30 cellular contexts compared by ENCODE assay signal in the genomic region with DNA sequence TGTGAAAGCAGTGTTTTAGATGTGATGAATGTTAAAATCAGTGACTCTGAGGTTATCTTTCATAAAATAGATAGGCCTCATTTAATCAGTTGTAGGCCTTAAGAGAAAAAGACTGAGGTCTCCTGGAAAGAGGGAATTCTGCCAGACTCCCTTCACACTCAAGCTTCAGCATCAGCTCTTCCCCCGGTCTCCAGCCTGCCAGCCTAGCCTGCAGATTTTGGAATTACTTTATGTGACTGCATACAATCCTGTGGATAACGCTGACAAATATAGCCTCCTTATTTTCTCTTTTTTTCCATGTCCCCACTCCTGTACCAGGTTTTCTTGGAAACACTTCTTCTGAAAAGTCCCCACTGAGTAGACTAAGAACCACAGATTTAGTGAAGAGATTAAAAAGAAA.
A peak's percentile ranks its signal among the peaks of the same experiment; 100 is the strongest.
DNase-seq lines count a peak whose midpoint lies in the region; TF ChIP-seq lines count a peak whose summit lies in the region.
"Had no signal": no experiment of that assay in that cellular context is flagged by ENCODE, and none has a peak within 500 bp of the region (broad histone marks: within the 10 kb centered on the region; RNA-seq: fewer than 3 reads in every experiment).

No MANE protein-coding gene starts in this region.

- no peaks in the 10 kb centered on the region for H3K79me2 ChIP-seq in OCI-LY3 (ENCODE audit: low read length)

- H3K9ac ChIP-seq in OCI-LY3 (ENCODE audit: low read length) = no peak overlapping the region
- H3K9ac ChIP-seq: BLaER1; BLaER1 treated with 17β-estradiol and CSF1 and Interleukin-3, amounts not matched to agents 10 nM and 100 nM had no signal

- DNase-seq in Caco-2 = no peak
- DNase-seq in HCEC 1CT = no peak
- DNase-seq in activated naive CD4-positive, alpha-beta T cell (lab: John Stamatoyannopoulos, UW) = no peak
- DNase-seq: 8988T; ACHN; AML-193; BE2C; C1 segment of cervical spinal cord; Calu3; CD4-positive, alpha-beta memory T cell; CD4-positive, alpha-beta T cell; CD4-positive, CD25-positive, alpha-beta regulatory T cell; CD8-positive, alpha-beta memory T cell; CD8-positive, alpha-beta T cell; COR-L47; DMS 273 treated with DMSO at 0.1 percent for 48 hours; DMS153; DMS53; DMS79; DMS79 treated with DMSO at 0.1 percent for 48 hours; DND-41; EL had no signal

- CTCF ChIA-PET in Caco-2 (lab: Charles Lee) = no interaction called here

- H3K4me2 ChIP-seq in OCI-LY3 (ENCODE audit: low read length) = no peak overlapping the region
- H3K4me2 ChIP-seq: A549; BLaER1; BLaER1 treated with 17β-estradiol and CSF1 and Interleukin-3, amounts not matched to agents 10 nM and 100 nM had no signal

- H3K36me3 Mint-ChIP-seq in Caco-2 (ENCODE audit: insufficient read depth, unreplicated experiment) = peaks cover 22% of the 10 kb centered on the region
- H3K36me3 Mint-ChIP-seq: CD14-positive monocyte; CD4-positive, alpha-beta memory T cell; CD4-positive, CD25-positive, alpha-beta regulatory T cell; CD8-positive, alpha-beta memory T cell; CD8-positive, alpha-beta T cell had no signal

- no TSS peak for BruUV-seq in Caco-2 (replicated peaks; lab: Mats Ljungman, UMichigan)

- no peaks in the 10 kb centered on the region for H4K20me1 ChIP-seq in OCI-LY3 (ENCODE audit: insufficient read depth, low read length)
- H4K20me1 ChIP-seq: BLaER1; BLaER1 treated with 17β-estradiol and CSF1 and Interleukin-3, amounts not matched to agents 10 nM and 100 nM had no signal

- H3K4me1 ChIP-seq in Caco-2 = peaks cover 44% of the 10 kb centered on the region
- no peaks in the 10 kb centered on the region for H3K4me1 ChIP-seq in OCI-LY3 (ENCODE audit: low read length)
- H3K4me1 ChIP-seq: BE2C; BLaER1; BLaER1 treated with 17β-estradiol and CSF1 and Interleukin-3, amounts not matched to agents 10 nM and 100 nM had no signal

- H3K27ac ChIP-seq in OCI-LY3 (ENCODE audit: low read length) = no peak overlapping the region
- H3K27ac ChIP-seq: 22Rv1; A549; BLaER1; BLaER1 treated with 17β-estradiol and CSF1 and Interleukin-3, amounts not matched to agents 10 nM and 100 nM; C4-2B had no signal

- H3K27me3 Mint-ChIP-seq in Caco-2 (ENCODE audit: insufficient read depth, unreplicated experiment) = no peaks in the 10 kb centered on the region
- H3K27me3 Mint-ChIP-seq: B cell; CD4-positive, alpha-beta memory T cell; CD4-positive, alpha-beta T cell; CD4-positive, CD25-positive, alpha-beta regulatory T cell; CD8-positive, alpha-beta memory T cell had no signal

- H3K4me1 Mint-ChIP-seq in Caco-2 (ENCODE audit: low read depth, unreplicated experiment) = peaks cover 33% of the 10 kb centered on the region
- H3K4me1 Mint-ChIP-seq: B cell; CD14-positive monocyte; CD4-positive, alpha-beta memory T cell; CD4-positive, CD25-positive, alpha-beta regulatory T cell; CD8-positive, alpha-beta memory T cell had no signal

- H3K4me3 ChIP-seq in Caco-2 (ENCODE audit: low read depth, low read length) = no peak overlapping the region
- no peak overlapping the region for H3K4me3 ChIP-seq in OCI-LY3 (ENCODE audit: low read length)
- H3K4me3 ChIP-seq: A549; BLaER1; BLaER1 treated with 17β-estradiol and CSF1 and Interleukin-3, amounts not matched to agents 10 nM and 100 nM had no signal

- intact Hi-C loops in Caco-2 (cut with micrococcal nuclease; ENCODE audit: unreplicated experiment) = no loop called here

- H3K27ac Mint-ChIP-seq in Caco-2 (ENCODE audit: unreplicated experiment) = peak overlapping the region; percentile 90
- H3K27ac Mint-ChIP-seq: B cell; CD14-positive monocyte; CD4-positive, alpha-beta memory T cell; CD4-positive, alpha-beta T cell; CD4-positive, CD25-positive, alpha-beta regulatory T cell; CD8-positive, alpha-beta memory T cell; CD8-positive, alpha-beta T cell had no signal

- no peaks in the 10 kb centered on the region for H3K9me3 Mint-ChIP-seq in Caco-2 (ENCODE audit: unreplicated experiment)

- H3K4me3 Mint-ChIP-seq in Caco-2 (ENCODE audit: unreplicated experiment) = peak overlapping the region; percentile 8
- H3K4me3 Mint-ChIP-seq: B cell; CD14-positive monocyte; CD4-positive, alpha-beta memory T cell; CD4-positive, alpha-beta T cell; CD4-positive, CD25-positive, alpha-beta regulatory T cell; CD8-positive, alpha-beta memory T cell; CD8-positive, alpha-beta T cell had no signal

- H3K9me3 ChIP-seq in Caco-2 = no peaks in the 10 kb centered on the region; the same call in 1 of the 2 replicates
- H3K9me3 ChIP-seq in OCI-LY3 (ENCODE audit: insufficient read depth, low read length) = no peaks in the 10 kb centered on the region
- H3K9me3 ChIP-seq: A549; BE2C; BLaER1; BLaER1 treated with 17β-estradiol and CSF1 and Interleukin-3, amounts not matched to agents 10 nM and 100 nM had no signal

- POLR2A ChIA-PET in Caco-2 (lab: Charles Lee) = no interaction called here

- TF ChIP-seq CTCF in Caco-2 (IDR thresholded peaks at IDR 0.05; ENCODE audit: insufficient read depth in 1 of 2, low read depth in 1 of 2, low read length in 1 of 2, severe bottlenecking in 1 of 2, unreplicated experiment in 1 of 2) = no peak
- no peak for TF ChIP-seq CTCF in OCI-LY3 (IDR thresholded peaks at IDR 0.05; ENCODE audit: low read depth, low read length)

- peak overlapping the region; percentile 47; the same call in 1 of the 2 replicates for H2AFZ ChIP-seq in OCI-LY3 (ENCODE audit: low read depth, low read length)

- H3K27me3 ChIP-seq in Caco-2 (replicated peaks; ENCODE audit: control insufficient read depth, insufficient read depth, low read length) (no peaks in the 10 kb centered on the region), OCI-LY3 (ENCODE audit: low read depth, low read length) (no peaks in the 10 kb centered on the region)
- H3K27me3 ChIP-seq: BE2C; BLaER1; BLaER1 treated with 17β-estradiol and CSF1 and Interleukin-3, amounts not matched to agents 10 nM and 100 nM had no signal

- H3K36me3 ChIP-seq in Caco-2 (ENCODE audit: control insufficient read depth, insufficient read depth, low read length) = no peaks in the 10 kb centered on the region
- H3K36me3 ChIP-seq in OCI-LY3 (replicated peaks; ENCODE audit: low read depth, low read length) = no peaks in the 10 kb centered on the region
- H3K36me3 ChIP-seq: BE2C; BLaER1; BLaER1 treated with 17β-estradiol and CSF1 and Interleukin-3, amounts not matched to agents 10 nM and 100 nM had no signal
